In the genomic region with DNA sequence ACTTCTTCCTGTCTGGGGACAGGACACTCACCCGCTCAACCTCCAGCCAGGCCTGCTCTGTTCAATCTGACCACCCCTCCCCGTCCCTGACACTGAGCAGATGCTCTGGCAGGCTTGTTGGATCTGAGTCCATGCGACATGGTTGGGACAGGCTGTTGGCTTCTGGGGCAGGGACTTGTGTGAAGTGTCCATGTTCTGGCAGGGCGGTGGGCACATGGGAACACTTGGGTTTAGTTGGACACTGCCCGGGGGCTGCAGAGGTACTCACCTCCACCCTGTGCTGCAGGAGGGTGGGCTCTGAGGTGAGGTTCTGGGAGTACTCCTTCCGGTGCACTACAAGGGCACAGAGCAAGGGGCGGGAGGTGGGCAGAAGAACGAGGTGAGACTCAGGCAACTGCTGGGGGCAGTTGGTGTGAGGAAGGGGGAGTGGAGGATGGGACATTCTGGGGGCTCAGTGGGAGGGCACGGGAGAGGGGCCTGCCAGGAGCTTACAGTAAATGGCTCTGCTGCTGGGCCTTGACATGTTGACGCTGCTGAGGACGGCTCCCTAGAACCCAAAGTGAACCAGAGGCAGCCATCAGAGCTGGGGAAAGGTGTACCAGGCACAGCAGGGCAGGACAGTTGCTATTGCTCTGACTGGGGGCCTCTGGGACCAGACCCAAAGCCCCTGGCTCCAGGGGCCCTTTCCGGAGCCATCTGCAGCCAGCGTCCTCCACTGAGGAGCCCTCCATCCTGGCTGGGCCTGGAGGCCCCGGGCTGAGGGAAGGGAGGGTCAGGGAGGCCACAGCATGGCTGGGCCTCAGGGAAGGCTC, we compare ENCODE assay signal across 18 cellular contexts. TPM values are rescaled to one million over a fixed set of nuclear protein-coding genes. Genes with fewer than 3 reads are reported as not detected.
A peak's percentile ranks its signal among the peaks of the same experiment; 100 is the strongest.
DNase-seq lines count a peak whose midpoint lies in the region; ATAC-seq, FAIRE-seq and TF ChIP-seq lines count a peak whose summit lies in the region.
"Had no signal": no experiment of that assay in that cellular context is flagged by ENCODE, and none has a peak within 500 bp of the region (broad histone marks: within the 10 kb centered on the region; RNA-seq: fewer than 3 reads in every experiment).

No MANE protein-coding gene starts in this region.

- H3K9me3 ChIP-seq in right cardiac atrium (ENCODE audit: control insufficient read depth, low read length) (no peaks in the 10 kb centered on the region), ovary (no peaks in the 10 kb centered on the region)
- H3K9me3 ChIP-seq: BLaER1, tibial nerve had no signal

- H3K4me1 ChIP-seq in right cardiac atrium (ENCODE audit: control insufficient read depth, insufficient read depth, low read length) (no peaks in the 10 kb centered on the region), ovary (ENCODE audit: insufficient read depth) (peaks cover 16% of the 10 kb centered on the region)

- no peaks in the 10 kb centered on the region for H3K36me3 ChIP-seq in ovary
- H3K36me3 ChIP-seq: BLaER1, tibial nerve had no signal

- intact Hi-C loops in right cardiac atrium (cut with DNase I) (no loop called here), ovary (cut with DNase I) (no loop called here)

- in situ Hi-C loops in G401 (cut with HindIII; ENCODE audit: low sequenced_read_pairs), result no loop called here

- H3K27ac ChIP-seq in right cardiac atrium (ENCODE audit: low read length) (no peak overlapping the region), ovary (no peak overlapping the region)
- H3K27ac ChIP-seq: BLaER1 had no signal

- TF ChIP-seq POLR2A in ovary (IDR thresholded peaks at IDR 0.05) (no peak), GM12892 (IDR thresholded peaks at IDR 0.05; ENCODE audit: low read depth, low read length) (no peak)

- TF ChIP-seq CTCF in ovary (IDR thresholded peaks at IDR 0.05), result no peak

- no peak for FAIRE-seq in GM12892 (lab: Jason Lieb, UNC)
- FAIRE-seq: GM12891, TTC549 had no signal

- ATAC-seq in right cardiac atrium (no peak), HG02678 (IDR thresholded peaks at IDR 0.05; ENCODE audit: unreplicated experiment) (no peak), GM18511 (IDR thresholded peaks at IDR 0.05; ENCODE audit: unreplicated experiment) (no peak)

- TF ChIP-seq EP300 in ovary (IDR thresholded peaks at IDR 0.05), result no peak

- no peak overlapping the region for H3K4me3 ChIP-seq in right cardiac atrium (ENCODE audit: low read length)
- H3K4me3 ChIP-seq in ovary, result no peak overlapping the region
- H3K4me3 ChIP-seq: BLaER1, tibial nerve had no signal

- H3K27me3 ChIP-seq in right cardiac atrium (ENCODE audit: control insufficient read depth, insufficient read depth) (no peaks in the 10 kb centered on the region), ovary (no peaks in the 10 kb centered on the region)
- H3K27me3 ChIP-seq: BLaER1, tibial nerve had no signal

- DNase-seq in G401 (ENCODE audit: low spot score) (peak; percentile 95), amniotic epithelial cell (ENCODE audit: low read depth) (peak; percentile 41), right cardiac atrium (peak in 2 of 3 donors; percentile 2 to 48), ovary (peak; percentile 15 to 30 (median 22)), amniotic stem cell (lab: John Stamatoyannopoulos, UW) (no peak), GM12892 (ENCODE audit: insufficient read length) (no peak)
- DNase-seq: NK-92 treated with Interleukin-12 subunit alpha and Interleukin-12 subunit beta, amount 100 ng/mL, for 24 hours; stimulated activated CD4-positive, alpha-beta T cell treated with anti-CD3 and anti-CD28 coated beads, Interleukin-15, amount 100 ng/mL, for 24 hours had no signal

- 74% methylated on average over 14 of the region's 14 CpGs for whole genome bisulfite sequencing in right cardiac atrium
- 83 to 88% (median 87%) methylated on average over 13 to 14 of the region's 14 CpGs for WGBS in ovary, 3 donors

RNA-seq across cellular contexts. Expression of gene EPS8L3, which starts 2.3 kb away (rescaled TPM):
- not detected in 2 replicates for total RNA-seq in G401 (2014; rRNA removed; shearing (Covaris generic))
- total RNA-seq in right cardiac atrium, result not detected
- not detected for polyA plus RNA-seq in right cardiac atrium
- 1 to 10 TPM in 1 of 7 donors, under 1 TPM in 5, not detected in 1; 0.23 to 1.9 (median 0.56) TPM for total RNA-seq in ovary
- under 1 TPM in 1 of 2 donors, not detected in 1; 0.05 TPM for polyA plus RNA-seq in ovary
- not detected for polyA plus RNA-seq in GM12892 (2012; ENCODE audit: missing spikeins)
- total RNA-seq: activated CD8-positive, alpha-beta memory T cell treated with anti-CD3 and anti-CD28 coated beads for 36 hours; dermis microvascular lymphatic vessel endothelial cell; fibroblast of lung; mononuclear cell; tibial nerve had no signal
- polyA plus RNA-seq: fibroblast of lung had no signal

RNA-seq across cellular contexts. Expression of gene GSTM3, which starts 20.6 kb away (rescaled TPM):
- 0.51 and 0.55 TPM in 2 replicates for total RNA-seq in G401 (2014; rRNA removed; shearing (Covaris generic))
- 100 to 1,000 TPM in 2 of 4 donors, 10 to 100 TPM in 2; 65.5 to 150 (median 112) TPM for total RNA-seq in right cardiac atrium
- 279 TPM for polyA plus RNA-seq in right cardiac atrium
- 100 to 1,000 TPM in 5 of 7 donors, 10 to 100 TPM in 2; 75.8 to 278 (median 135) TPM for total RNA-seq in ovary
- 100 to 1,000 TPM; 229 to 234 TPM for polyA plus RNA-seq in ovary
- polyA plus RNA-seq in GM12892 (2012; ENCODE audit: missing spikeins), result 3.1 TPM

RNA-seq across cellular contexts. Expression of gene GSTM5, which starts 49.4 kb away (rescaled TPM):
- 1.4 and 4.7 TPM in 2 replicates for total RNA-seq in G401 (2014; rRNA removed; shearing (Covaris generic))
- total RNA-seq in right cardiac atrium (10 to 100 TPM in 2 of 4 donors, 1 to 10 TPM in 2; 5.3 to 13.7 (median 10.0) TPM), ovary (100 to 1,000 TPM in 3 of 7 donors, 10 to 100 TPM in 4; 18.8 to 183 (median 95.8) TPM)
- polyA plus RNA-seq in right cardiac atrium (7.8 TPM), ovary (100 to 1,000 TPM; 101 to 259 TPM)
- polyA plus RNA-seq in GM12892 (2012; ENCODE audit: missing spikeins), result not detected
- total RNA-seq: activated CD8-positive, alpha-beta memory T cell treated with anti-CD3 and anti-CD28 coated beads for 36 hours; dermis microvascular lymphatic vessel endothelial cell; mononuclear cell had no signal

Comparison
In these comparisons a context has a peak if more than half of its experiments do, and no peak if none do; other contexts are left out.
1. DNase-seq: peak in G401 (single experiment), amniotic epithelial cell (single experiment), right cardiac atrium (2 of 3) and ovary (5 of 5); none in amniotic stem cell (single experiment) and GM12892 (single experiment).
2. RNA of gene GSTM3, which starts 20.6 kb away (total RNA-seq): 75.8 to 278 TPM in ovary and 65.5 to 150 TPM in right cardiac atrium; 0.51 to 0.55 TPM in G401; every median in the first group is over 10 times any median in the second.